Comparison of ENCODE assay signal across 1 cellular context in genomic region chr4:70583952-70584834, GRCh38.
TF ChIP-seq lines count a peak whose summit lies in the region.

No MANE protein-coding gene starts in this region.

TF ChIP-seq in K562, 482 proteins besides CTCF, POLR2A, EP300 and RAD21 (continued from another document):
- TF ChIP-seq, protein P1, sequence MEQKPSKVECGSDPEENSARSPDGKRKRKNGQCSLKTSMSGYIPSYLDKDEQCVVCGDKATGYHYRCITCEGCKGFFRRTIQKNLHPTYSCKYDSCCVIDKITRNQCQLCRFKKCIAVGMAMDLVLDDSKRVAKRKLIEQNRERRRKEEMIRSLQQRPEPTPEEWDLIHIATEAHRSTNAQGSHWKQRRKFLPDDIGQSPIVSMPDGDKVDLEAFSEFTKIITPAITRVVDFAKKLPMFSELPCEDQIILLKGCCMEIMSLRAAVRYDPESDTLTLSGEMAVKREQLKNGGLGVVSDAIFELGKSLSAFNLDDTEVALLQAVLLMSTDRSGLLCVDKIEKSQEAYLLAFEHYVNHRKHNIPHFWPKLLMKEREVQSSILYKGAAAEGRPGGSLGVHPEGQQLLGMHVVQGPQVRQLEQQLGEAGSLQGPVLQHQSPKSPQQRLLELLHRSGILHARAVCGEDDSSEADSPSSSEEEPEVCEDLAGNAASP (IDR thresholded peaks at IDR 0.05): no peak
- TF ChIP-seq C11orf30 (IDR thresholded peaks at IDR 0.05; ENCODE audit: low read depth) (0 out of 2 replicates have a peak, but pooled peaks have one; percentile 24), ZNF830 (CRISPR knock-in tag; IDR thresholded peaks at IDR 0.05) (no peak), ZZZ3 (IDR thresholded peaks at IDR 0.05) (no peak), ZNF263 (CRISPR knock-in tag; IDR thresholded peaks at IDR 0.05; ENCODE audit: borderline replicate concordance) (no peak), RBM22 (IDR thresholded peaks at IDR 0.05; ENCODE audit: low read depth, low read length, poor library complexity, severe bottlenecking) (no peak), JUND (IDR thresholded peaks at IDR 0.05; ENCODE audit: borderline replicate concordance, low read depth, low read length) (no peak), JUND (tag; IDR thresholded peaks at IDR 0.05; ENCODE audit: borderline replicate concordance, low read depth, low read length) (0 out of 3 replicates have a peak, but pooled peaks have one; percentile 30)
- TF ChIP-seq, protein P2, sequence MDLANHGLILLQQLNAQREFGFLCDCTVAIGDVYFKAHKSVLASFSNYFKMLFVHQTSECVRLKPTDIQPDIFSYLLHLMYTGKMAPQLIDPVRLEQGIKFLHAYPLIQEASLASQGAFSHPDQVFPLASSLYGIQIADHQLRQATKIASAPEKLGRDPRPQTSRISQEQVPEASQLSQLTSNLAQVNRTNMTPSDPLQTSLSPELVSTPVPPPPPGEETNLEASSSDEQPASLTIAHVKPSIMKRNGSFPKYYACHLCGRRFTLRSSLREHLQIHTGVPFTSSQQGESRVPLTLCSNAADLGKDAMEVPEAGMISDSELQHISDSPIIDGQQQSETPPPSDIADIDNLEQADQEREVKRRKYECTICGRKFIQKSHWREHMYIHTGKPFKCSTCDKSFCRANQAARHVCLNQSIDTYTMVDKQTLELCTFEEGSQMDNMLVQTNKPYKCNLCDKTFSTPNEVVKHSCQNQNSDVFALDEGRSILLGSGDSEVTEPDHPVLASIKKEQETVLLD (IDR thresholded peaks at IDR 0.05): no peak
